24 cellular contexts compared by ENCODE assay signal in genomic region chr5:39500656-39501295, GRCh38.
DNase-seq lines count a peak whose midpoint lies in the region; ATAC-seq and TF ChIP-seq lines count a peak whose summit lies in the region.
"Had no signal": no experiment of that assay in that cellular context is flagged by ENCODE, and none has a peak within 500 bp of the region (broad histone marks: within the 10 kb centered on the region; RNA-seq: fewer than 3 reads in every experiment).

No MANE protein-coding gene starts in this region.

- no peaks in the 10 kb centered on the region for H3K79me2 ChIP-seq in ACC112 (ENCODE audit: control insufficient read depth, insufficient read depth, low read length, unreplicated experiment)

- peak overlapping the region; percentile 85 for H3K27ac ChIP-seq in ACC112 (ENCODE audit: low read depth, low read length)
- H3K27ac ChIP-seq: BLaER1 had no signal

- H3K4me3 ChIP-seq in ACC112 (ENCODE audit: low read depth, low read length), result no peak overlapping the region
- H3K4me3 ChIP-seq: BLaER1, skin epidermis had no signal

- no peaks in the 10 kb centered on the region for H3K36me3 ChIP-seq in ACC112 (ENCODE audit: insufficient read depth, low read length)
- H3K36me3 ChIP-seq: BLaER1 had no signal

- H3K27me3 Mint-ChIP-seq in nephron (ENCODE audit: low read depth), result peaks cover 5% of the 10 kb centered on the region
- peaks cover 7% of the 10 kb centered on the region for H3K27me3 Mint-ChIP-seq in activated CD8-positive, alpha-beta T cell treated with anti-CD3 and anti-CD28 coated beads, Interleukin-2, amount 10 ng/mL, durations not matched to agents 7 days and 5 days (ENCODE audit: low read depth)
- H3K27me3 Mint-ChIP-seq: progenitor cell of endocrine pancreas had no signal

- no peak for TF ChIP-seq CTCF in nephron (IDR thresholded peaks at IDR 0.05; ENCODE audit: unreplicated experiment in 3 of 3)

- H3K9me3 Mint-ChIP-seq in nephron, result no peaks in the 10 kb centered on the region
- no peaks in the 10 kb centered on the region for H3K9me3 Mint-ChIP-seq in activated CD8-positive, alpha-beta T cell treated with anti-CD3 and anti-CD28 coated beads, Interleukin-2, amount 10 ng/mL, durations not matched to agents 7 days and 5 days (ENCODE audit: insufficient read depth)
- H3K9me3 Mint-ChIP-seq: activated naive CD8-positive, alpha-beta T cell treated with anti-CD3 and anti-CD28 coated beads for 36 hours; stimulated activated effector memory CD8-positive, alpha-beta T cell treated with anti-CD3 and anti-CD28 coated beads, Interleukin-12 subunit alpha, Interleukin-12 subunit beta, amount 100 ng/mL, for 72 hours; WTC11 had no signal

- H3K27ac Mint-ChIP-seq in nephron, result peak overlapping the region; percentile 46 to 85 (median 67)
- H3K27ac Mint-ChIP-seq in activated CD8-positive, alpha-beta T cell treated with anti-CD3 and anti-CD28 coated beads, Interleukin-2, amount 10 ng/mL, durations not matched to agents 7 days and 5 days, result no peak overlapping the region
- H3K27ac Mint-ChIP-seq: activated naive CD8-positive, alpha-beta T cell treated with anti-CD3 and anti-CD28 coated beads for 36 hours; progenitor cell of endocrine pancreas; stimulated activated effector memory CD8-positive, alpha-beta T cell treated with anti-CD3 and anti-CD28 coated beads, Interleukin-12 subunit alpha, Interleukin-12 subunit beta, amount 100 ng/mL, for 72 hours; WTC11 had no signal

- no peak for ATAC-seq in activated CD8-positive, alpha-beta T cell treated with anti-CD3 and anti-CD28 coated beads, Interleukin-2, amount 10 ng/mL, durations not matched to agents 7 days and 5 days
- ATAC-seq: stimulated activated effector memory CD8-positive, alpha-beta T cell treated with anti-CD3 and anti-CD28 coated beads, Interleukin-12 subunit alpha, Interleukin-12 subunit beta, amount 100 ng/mL, for 72 hours; WTC11 had no signal

- peaks cover 52% of the 10 kb centered on the region for H3K4me1 Mint-ChIP-seq in nephron
- peaks cover 2% of the 10 kb centered on the region for H3K4me1 Mint-ChIP-seq in activated CD8-positive, alpha-beta T cell treated with anti-CD3 and anti-CD28 coated beads, Interleukin-2, amount 10 ng/mL, durations not matched to agents 7 days and 5 days (ENCODE audit: low read depth)
- H3K4me1 Mint-ChIP-seq: activated naive CD8-positive, alpha-beta T cell treated with anti-CD3 and anti-CD28 coated beads for 36 hours; stimulated activated effector memory CD8-positive, alpha-beta T cell treated with anti-CD3 and anti-CD28 coated beads, Interleukin-12 subunit alpha, Interleukin-12 subunit beta, amount 100 ng/mL, for 72 hours had no signal

- CTCF ChIA-PET in activated CD8-positive, alpha-beta T cell treated with anti-CD3 and anti-CD28 coated beads, Interleukin-2, amount 10 ng/mL, durations not matched to agents 7 days and 5 days (lab: Charles Lee), result interaction anchor here (0.6 kb wide), 1 partner anchor 47 kb away, joined by 3 read pairs; no protein-coding TSS in a partner anchor

- H2AFZ ChIP-seq in ACC112 (ENCODE audit: low read length, unreplicated experiment), result no peak overlapping the region

- H3K36me3 Mint-ChIP-seq in nephron (ENCODE audit: low read depth), result no peaks in the 10 kb centered on the region
- no peaks in the 10 kb centered on the region for H3K36me3 Mint-ChIP-seq in activated CD8-positive, alpha-beta T cell treated with anti-CD3 and anti-CD28 coated beads, Interleukin-2, amount 10 ng/mL, durations not matched to agents 7 days and 5 days (ENCODE audit: low read depth)
- H3K36me3 Mint-ChIP-seq: activated naive CD8-positive, alpha-beta T cell treated with anti-CD3 and anti-CD28 coated beads for 36 hours; stimulated activated effector memory CD8-positive, alpha-beta T cell treated with anti-CD3 and anti-CD28 coated beads, Interleukin-12 subunit alpha, Interleukin-12 subunit beta, amount 100 ng/mL, for 72 hours; WTC11 had no signal

- POLR2A ChIA-PET in activated CD8-positive, alpha-beta T cell treated with anti-CD3 and anti-CD28 coated beads, Interleukin-2, amount 10 ng/mL, durations not matched to agents 7 days and 5 days (lab: Charles Lee), result no interaction called here

- H3K27me3 ChIP-seq in ACC112 (ENCODE audit: insufficient read depth, low read length), result no peaks in the 10 kb centered on the region
- H3K27me3 ChIP-seq: BLaER1 had no signal

- no peak overlapping the region for H3K4me3 Mint-ChIP-seq in nephron
- no peak overlapping the region for H3K4me3 Mint-ChIP-seq in activated CD8-positive, alpha-beta T cell treated with anti-CD3 and anti-CD28 coated beads, Interleukin-2, amount 10 ng/mL, durations not matched to agents 7 days and 5 days
- H3K4me3 Mint-ChIP-seq: activated naive CD8-positive, alpha-beta T cell treated with anti-CD3 and anti-CD28 coated beads for 36 hours; stimulated activated effector memory CD8-positive, alpha-beta T cell treated with anti-CD3 and anti-CD28 coated beads, Interleukin-12 subunit alpha, Interleukin-12 subunit beta, amount 100 ng/mL, for 72 hours; WTC11 had no signal

- DNase-seq in NCI-H226 (peak; percentile 52), dermis microvascular lymphatic vessel endothelial cell (ENCODE audit: low read depth in 2 of 2) (peak; percentile 53 to 59), NCI-H1092 (lab: John Stamatoyannopoulos, UW) (no peak), dermis blood vessel endothelial cell (no peak), SK-N-DZ (ENCODE audit: low spot score) (no peak)
- no peak for DNase-seq in activated CD8-positive, alpha-beta T cell treated with anti-CD3 and anti-CD28 coated beads, Interleukin-2, amount 10 ng/mL, durations not matched to agents 7 days and 5 days
- DNase-seq: activated CD4-positive, alpha-beta T cell treated with anti-CD3 and anti-CD28 coated beads, Interleukin-2, amount 50 U/mL, for 48 hours; activated CD8-positive, alpha-beta memory T cell treated with anti-CD3 and anti-CD28 coated beads, Interleukin-2, amount 50 U/mL, for 48 hours; activated naive CD8-positive, alpha-beta T cell treated with anti-CD3 and anti-CD28 coated beads for 36 hours; DMS79 treated with DMSO at 0.1 percent for 48 hours; effector CD8-positive, alpha-beta T cell; erythroblast; hippocampal formation; NCI-H1105; NCI-H2029; RPMI8226; T-helper 9 cell had no signal

- peaks cover 55% of the 10 kb centered on the region for H3K4me1 ChIP-seq in ACC112 (ENCODE audit: control insufficient read depth, insufficient read depth, low read length, unreplicated experiment)
- H3K4me1 ChIP-seq: BLaER1 had no signal

Comparison
In these comparisons a context has a peak if more than half of its experiments do, and no peak if none do; other contexts are left out.
1. DNase-seq: peak in NCI-H226 (single experiment) and dermis microvascular lymphatic vessel endothelial cell (2 of 2); none in NCI-H1092 (single experiment), dermis blood vessel endothelial cell (single experiment), activated CD8-positive, alpha-beta T cell treated with anti-CD3 and anti-CD28 coated beads, Interleukin-2, amount 10 ng/mL, durations not matched to agents 7 days and 5 days (single experiment) and SK-N-DZ (single experiment).